ENCODE assay signal across 17 cellular contexts in the genomic region with DNA sequence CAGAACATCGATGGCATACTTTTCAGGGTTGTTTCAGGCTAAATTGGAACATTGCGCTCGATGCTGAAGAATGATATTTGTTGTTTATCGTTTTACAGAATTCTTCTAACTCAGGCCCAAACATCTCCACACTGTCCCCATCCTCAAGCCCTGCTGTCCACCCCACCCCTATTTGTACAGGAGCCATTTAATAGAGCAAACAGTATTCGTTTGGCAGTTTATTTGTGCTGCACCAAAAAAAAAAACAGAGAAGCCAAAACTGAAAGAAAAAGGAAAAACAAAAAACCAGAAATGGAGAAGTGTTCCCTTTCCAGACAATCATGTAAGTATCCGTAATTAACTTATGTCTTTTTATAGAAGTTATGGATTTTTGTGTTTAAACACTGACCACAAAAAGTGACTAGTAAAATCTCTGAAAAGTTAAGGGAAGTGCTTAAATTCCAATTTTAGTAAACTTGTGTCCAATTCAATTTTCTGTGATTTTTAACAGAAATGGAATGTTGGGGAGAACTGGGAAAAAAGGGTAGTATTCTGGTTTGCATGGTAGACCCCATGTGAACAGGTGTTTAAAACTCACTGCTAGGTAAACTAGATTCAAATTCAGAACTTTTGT. TPM values are rescaled to one million over a fixed set of nuclear protein-coding genes. Genes with fewer than 3 reads are reported as not detected.
DNase-seq lines count a peak whose midpoint lies in the region; ATAC-seq, FAIRE-seq and TF ChIP-seq lines count a peak whose summit lies in the region.
"Had no signal": no experiment of that assay in that cellular context is flagged by ENCODE, and none has a peak within 500 bp of the region (broad histone marks: within the 10 kb centered on the region; RNA-seq: fewer than 3 reads in every experiment).

No MANE protein-coding gene starts in this region.

- H3K9me3 ChIP-seq in GM12878 (replicated peaks; ENCODE audit: control insufficient read depth, insufficient read depth, low read length) (no peaks in the 10 kb centered on the region), neuron (ENCODE audit: low read length) (no peaks in the 10 kb centered on the region)
- H3K9me3 ChIP-seq: BE2C had no signal

- no TSS peak for BruUV-seq in GM12878 (replicated peaks; lab: Mats Ljungman, UMichigan)

- H3K4me1 ChIP-seq in GM12878 (ENCODE audit: control insufficient read depth, insufficient read depth, low read length): no peaks in the 10 kb centered on the region
- H3K4me1 ChIP-seq in neuron (ENCODE audit: insufficient read depth, low read length): peaks cover 24% of the 10 kb centered on the region

- H3K4me2 ChIP-seq in GM12878 (ENCODE audit: control insufficient read depth, insufficient read depth): no peak overlapping the region

- SMC1A ChIA-PET in GM12878 (lab: Charles Lee; ENCODE audit: uncharacterized antibody, unreplicated experiment): no interaction called here

- H2AFZ ChIP-seq in GM12878 (ENCODE audit: control insufficient read depth, low read depth, low read length) (no peak overlapping the region), neuron (ENCODE audit: low read depth, low read length) (peak overlapping the region; percentile 31)

- intact Hi-C loops in GM12878 (cut with micrococcal nuclease; ENCODE audit: unreplicated experiment): no loop called here

- peak; percentile 16 for DNase-seq in CD1c-positive myeloid dendritic cell (ENCODE audit: extremely low spot score)
- DNase-seq in NOMO-1 treated with dmso at 0.1 percent for 144 hours (lab: John Stamatoyannopoulos, UW; ENCODE audit: unreplicated experiment): peak; percentile 41
- DNase-seq in GM12878 (ENCODE audit: low read depth, low spot score): no peak
- DNase-seq in foreskin fibroblast: no peak
- no peak for DNase-seq in activated CD8-positive, alpha-beta memory T cell treated with anti-CD3 and anti-CD28 coated beads for 24 hours
- no peak for DNase-seq in GDM1 (lab: John Stamatoyannopoulos, UW)
- DNase-seq: BE2C, COR-L47, DMS153, KBM-7, NCI-H1105, NCI-H446, SHP77 had no signal

- peak; percentile 38 for FAIRE-seq in GM12878 (lab: Jason Lieb, UNC)
- FAIRE-seq: RCC 7860 had no signal

- POLR2A ChIA-PET in GM12878 (lab: Charles Lee): interaction anchor here (0.6 kb wide), 1 partner anchor 159 kb away, joined by 3 read pairs; no protein-coding TSS in a partner anchor

- peaks cover 0 to 4% of the 10 kb centered on the region in 2 experiments; a peak in 1 of 4 replicates for H3K27me3 ChIP-seq in GM12878 (replicated peaks in 1 of 2; ENCODE audit: control insufficient read depth in 2 of 2, insufficient read depth in 2 of 2, low read length in 1 of 2)
- H3K27me3 ChIP-seq in neuron (ENCODE audit: insufficient read depth, low read length): no peaks in the 10 kb centered on the region
- H3K27me3 ChIP-seq: BE2C had no signal

- no peak for TF ChIP-seq POLR2A in GM12878 (IDR thresholded peaks at IDR 0.05; ENCODE audit: low read depth, low read length)

- RAD21 ChIA-PET in GM12878 (lab: Charles Lee; ENCODE audit: unreplicated experiment): no interaction called here

- H3K4me3 ChIP-seq in GM12878 (no peak overlapping the region), neuron (ENCODE audit: low read length) (no peak overlapping the region), foreskin fibroblast (ENCODE audit: low read depth in 1 of 2, low read length in 2 of 2) (no peak overlapping the region)

- WGBS in GM12878 (ENCODE audit: insufficient coverage, insufficient replicate concordance, low lambda C conversion rate, missing lambda C conversion rate): 29% methylated on average over 6 of the region's 6 CpGs

- ATAC-seq in GM12878 (no peak), GM21447 (IDR thresholded peaks at IDR 0.05; ENCODE audit: unreplicated experiment) (no peak)

- no peak overlapping the region for H3K27ac ChIP-seq in GM12878 (ENCODE audit: control insufficient read depth, insufficient read depth)
- H3K27ac ChIP-seq: HL-60 had no signal

- no peak overlapping the region for H3K9ac ChIP-seq in GM12878 (ENCODE audit: control insufficient read depth, insufficient read depth, low read length)

- no peak for TF ChIP-seq EP300 in GM12878 (IDR thresholded peaks at IDR 0.05; ENCODE audit: borderline replicate concordance in 1 of 2, control insufficient read depth in 1 of 2, low read depth in 2 of 2, low read length in 2 of 2)

- no peaks in the 10 kb centered on the region for H4K20me1 ChIP-seq in GM12878 (ENCODE audit: control insufficient read depth, insufficient read depth)

- CTCF ChIA-PET in GM12878 (lab: Yijun Ruan, JAX): no interaction called here

- TF ChIP-seq CTCF in GM12878 (IDR thresholded peaks at IDR 0.05 in 2 of 3, conservative IDR thresholded peaks at IDR 0.05 in 1 of 3; ENCODE audit: control insufficient read depth in 2 of 3, extremely low read depth in 1 of 3, insufficient read depth in 1 of 3, low read depth in 3 of 3, low read length in 3 of 3): no peak
- no peak for TF ChIP-seq CTCF in foreskin fibroblast (IDR thresholded peaks at IDR 0.05; ENCODE audit: low read depth, low read length)

- in situ Hi-C loops in GM12878 (cut with MboI): no loop called here

- no peaks in the 10 kb centered on the region for H3K79me2 ChIP-seq in GM12878 (ENCODE audit: control insufficient read depth, insufficient read depth, low read length)

- TF ChIP-seq RAD21 in GM12878 (IDR thresholded peaks at IDR 0.05; ENCODE audit: insufficient read depth, low read depth, low read length): no peak

- H3K36me3 ChIP-seq in GM12878 (ENCODE audit: control insufficient read depth in 2 of 2, insufficient read depth in 2 of 2, low read length in 1 of 2) (no peaks in the 10 kb centered on the region), neuron (ENCODE audit: insufficient read depth, low read length) (no peaks in the 10 kb centered on the region)
- H3K36me3 ChIP-seq: BE2C had no signal

TF ChIP-seq in GM12878, 131 proteins besides CTCF, POLR2A, EP300 and RAD21 (continues in another document):
- TF ChIP-seq SIN3A (IDR thresholded peaks at IDR 0.05; ENCODE audit: low read depth, low read length): no peak
- no peak for TF ChIP-seq TARDBP (IDR thresholded peaks at IDR 0.05; ENCODE audit: borderline replicate concordance)
- TF ChIP-seq, protein P1, sequence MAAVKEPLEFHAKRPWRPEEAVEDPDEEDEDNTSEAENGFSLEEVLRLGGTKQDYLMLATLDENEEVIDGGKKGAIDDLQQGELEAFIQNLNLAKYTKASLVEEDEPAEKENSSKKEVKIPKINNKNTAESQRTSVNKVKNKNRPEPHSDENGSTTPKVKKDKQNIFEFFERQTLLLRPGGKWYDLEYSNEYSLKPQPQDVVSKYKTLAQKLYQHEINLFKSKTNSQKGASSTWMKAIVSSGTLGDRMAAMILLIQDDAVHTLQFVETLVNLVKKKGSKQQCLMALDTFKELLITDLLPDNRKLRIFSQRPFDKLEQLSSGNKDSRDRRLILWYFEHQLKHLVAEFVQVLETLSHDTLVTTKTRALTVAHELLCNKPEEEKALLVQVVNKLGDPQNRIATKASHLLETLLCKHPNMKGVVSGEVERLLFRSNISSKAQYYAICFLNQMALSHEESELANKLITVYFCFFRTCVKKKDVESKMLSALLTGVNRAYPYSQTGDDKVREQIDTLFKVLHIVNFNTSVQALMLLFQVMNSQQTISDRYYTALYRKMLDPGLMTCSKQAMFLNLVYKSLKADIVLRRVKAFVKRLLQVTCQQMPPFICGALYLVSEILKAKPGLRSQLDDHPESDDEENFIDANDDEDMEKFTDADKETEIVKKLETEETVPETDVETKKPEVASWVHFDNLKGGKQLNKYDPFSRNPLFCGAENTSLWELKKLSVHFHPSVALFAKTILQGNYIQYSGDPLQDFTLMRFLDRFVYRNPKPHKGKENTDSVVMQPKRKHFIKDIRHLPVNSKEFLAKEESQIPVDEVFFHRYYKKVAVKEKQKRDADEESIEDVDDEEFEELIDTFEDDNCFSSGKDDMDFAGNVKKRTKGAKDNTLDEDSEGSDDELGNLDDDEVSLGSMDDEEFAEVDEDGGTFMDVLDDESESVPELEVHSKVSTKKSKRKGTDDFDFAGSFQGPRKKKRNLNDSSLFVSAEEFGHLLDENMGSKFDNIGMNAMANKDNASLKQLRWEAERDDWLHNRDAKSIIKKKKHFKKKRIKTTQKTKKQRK (IDR thresholded peaks at IDR 0.05; ENCODE audit: low read depth, low read length): no peak
- no peak for TF ChIP-seq ASH2L (IDR thresholded peaks at IDR 0.05; ENCODE audit: borderline replicate concordance, low read depth)
- no peak for TF ChIP-seq RAD51 (IDR thresholded peaks at IDR 0.05)
- no peak for TF ChIP-seq RB1 (IDR thresholded peaks at IDR 0.05; ENCODE audit: borderline replicate concordance)
- TF ChIP-seq SMARCA5 (IDR thresholded peaks at IDR 0.05): no peak
- no peak for TF ChIP-seq CEBPB (IDR thresholded peaks at IDR 0.05; ENCODE audit: borderline replicate concordance in 1 of 2, low read depth in 2 of 2, low read length in 2 of 2)
- no peak for TF ChIP-seq ZNF24 (IDR thresholded peaks at IDR 0.05)
- no peak for TF ChIP-seq SMAD5 (IDR thresholded peaks at IDR 0.05; ENCODE audit: low read depth)
- TF ChIP-seq CBFB (IDR thresholded peaks at IDR 0.05; ENCODE audit: low read depth): no peak
- TF ChIP-seq, protein P2, sequence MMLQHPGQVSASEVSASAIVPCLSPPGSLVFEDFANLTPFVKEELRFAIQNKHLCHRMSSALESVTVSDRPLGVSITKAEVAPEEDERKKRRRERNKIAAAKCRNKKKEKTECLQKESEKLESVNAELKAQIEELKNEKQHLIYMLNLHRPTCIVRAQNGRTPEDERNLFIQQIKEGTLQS (IDR thresholded peaks at IDR 0.05; ENCODE audit: borderline replicate concordance, extremely low read depth, low read depth, low read length): no peak

RNA-seq across cellular contexts. Expression of a gene that starts 40.4 kb away (rescaled TPM):
- total RNA-seq in GM12878 (2013; cell fraction: nucleolus; rRNA removed): 9.2 and 9.4 TPM in 2 replicates
- total RNA-seq in GM12878 (2014; rRNA removed) (6.8 and 7.8 TPM in 2 replicates), GM12878 (2014; rRNA removed; fragmentation: Illumina TruSeq; extraction: Trizol) (5.7 and 5.8 TPM in 2 replicates), GM12878 (2021) (7.8 and 8.5 TPM in 2 replicates)
- polyA plus RNA-seq in GM12878 (2011; ENCODE audit: low read depth): 4.7 TPM
- polyA plus RNA-seq in GM12878 (2011; rRNA removed) (8.6 and 10.4 TPM in 2 replicates), GM12878 (2014; fragmentation: Illumina TruSeq; extraction: Trizol) (6.5 and 6.8 TPM in 2 replicates), GM12878 (2014; fragmentation: Nextera tagmentation; extraction: Ambion mirVana) (1 to 10 TPM in 1 of 2 experiments, under 1 TPM in 1; 0.98 to 1.3 TPM), GM12878 (2014; rRNA removed) (5.9 and 6.7 TPM in 2 replicates), GM12878 (2016; fragmentation: Nextera tagmentation; extraction: Ambion mirVana) (under 1 TPM; 0.27 to 0.37 TPM)
- polyA plus RNA-seq in GM12878 (2011; cell fraction: cytosol; rRNA removed): 5.3 and 6.4 TPM in 2 replicates
- 17.4 and 21.7 TPM in 2 replicates for polyA plus RNA-seq in GM12878 (2011; cell fraction: nucleus; rRNA removed)
- polyA plus RNA-seq in GM12878 (2012): 8.1 and 8.5 TPM in 2 replicates
- polyA minus RNA-seq in GM12878 (2011; rRNA and poly(A)+ RNA removed): 9.8 and 11.1 TPM in 2 replicates
- polyA minus RNA-seq in GM12878 (2011; cell fraction: cytosol; rRNA and poly(A)+ RNA removed): 4.0 and 4.4 TPM in 2 replicates
- 4.7 and 8.8 TPM in 2 replicates for polyA minus RNA-seq in GM12878 (2011; cell fraction: nucleus; rRNA and poly(A)+ RNA removed)

Comparison
In these comparisons a context has a peak if more than half of its experiments do, and no peak if none do; other contexts are left out.
1. DNase-seq: peak in CD1c-positive myeloid dendritic cell (single experiment) and NOMO-1 treated with dmso at 0.1 percent for 144 hours (single experiment); none in GM12878 (single experiment), foreskin fibroblast (0 of 2), activated CD8-positive, alpha-beta memory T cell treated with anti-CD3 and anti-CD28 coated beads for 24 hours (single experiment) and GDM1 (single experiment).